8 cellular contexts compared by ENCODE assay signal in genomic region chr9:29213374-29214161, GRCh38. TPM values are rescaled to one million over a fixed set of nuclear protein-coding genes. Genes with fewer than 3 reads are reported as not detected.
DNase-seq lines count a peak whose midpoint lies in the region; ATAC-seq and TF ChIP-seq lines count a peak whose summit lies in the region.

Gene LINGO2 (minus strand): TSS chr9:29213601.

- ATAC-seq in GM18517 (IDR thresholded peaks at IDR 0.05; ENCODE audit: unreplicated experiment) = no peak
- ATAC-seq in HG02970 (IDR thresholded peaks at IDR 0.05; ENCODE audit: low FRiP score, unreplicated experiment) = no peak

- TF ChIP-seq CTCF in choroid plexus epithelial cell (conservative IDR thresholded peaks at IDR 0.05; ENCODE audit: low read depth, low read length) = no peak

- DNase-seq in GM03348 (ENCODE audit: low spot score) (peak; percentile 2), NCI-H2196 (lab: John Stamatoyannopoulos, UW; ENCODE audit: unreplicated experiment) (peak; percentile 37), choroid plexus epithelial cell (ENCODE audit: low read depth) (no peak), mucosa of gallbladder (ENCODE audit: low spot score) (no peak), NOMO-1 treated with DMSO at 0.1 percent for 48 hours (lab: John Stamatoyannopoulos, UW; ENCODE audit: unreplicated experiment) (no peak)
- no peak for DNase-seq in stimulated activated CD8-positive, alpha-beta memory T cell treated with anti-CD3 and anti-CD28 coated beads, Interleukin-4, amount 100 ng/mL, for 48 hours

- peak within 1 kb of the TSS; percentile 49 for H3K4me3 ChIP-seq in choroid plexus epithelial cell (ENCODE audit: low read depth, low read length)

RNA-seq across cellular contexts. Expression of gene LINGO2, which starts in this region (rescaled TPM):
- 11.3 TPM for total RNA-seq in mucosa of gallbladder

Comparison
In these comparisons a context has a peak if more than half of its experiments do, and no peak if none do; other contexts are left out.
1. DNase-seq: peak in GM03348 (single experiment) and NCI-H2196 (single experiment); none in choroid plexus epithelial cell (single experiment), mucosa of gallbladder (single experiment), NOMO-1 treated with DMSO at 0.1 percent for 48 hours (single experiment) and stimulated activated CD8-positive, alpha-beta memory T cell treated with anti-CD3 and anti-CD28 coated beads, Interleukin-4, amount 100 ng/mL, for 48 hours (single experiment).